In the genomic region with DNA sequence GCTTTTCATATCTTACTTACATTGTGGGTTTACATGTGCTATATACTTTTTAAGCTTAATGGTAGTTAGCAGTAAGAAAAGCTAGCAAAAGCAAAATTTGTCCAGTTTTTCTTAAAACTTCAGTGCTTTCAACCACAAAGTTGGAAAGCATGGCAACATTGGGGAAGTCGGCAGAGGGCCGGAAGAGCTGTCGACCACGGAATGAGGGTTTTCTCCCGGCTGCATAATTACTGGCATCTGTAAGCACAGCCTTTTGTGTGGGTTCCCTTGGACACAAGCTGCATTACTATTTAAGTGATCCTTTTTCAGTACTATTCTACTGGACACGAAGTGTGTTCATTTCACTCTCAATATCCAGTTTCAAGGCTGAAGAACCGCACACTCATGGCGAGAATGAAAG, we compare ENCODE assay signal across 15 cellular contexts.
"Had no signal": no experiment of that assay in that cellular context is flagged by ENCODE, and none has a peak within 500 bp of the region (broad histone marks: within the 10 kb centered on the region; RNA-seq: fewer than 3 reads in every experiment).

No MANE protein-coding gene starts in this region.

- ATAC-seq: activated CD4-positive, CD25-positive, alpha-beta regulatory T cell treated with anti-CD3 and anti-CD28 coated beads, Interleukin-2, amount 50 U/mL, for 24 hours; esophagus mucosa; foreskin keratinocyte; heart left ventricle; right cardiac atrium; stimulated activated memory B cell treated with anti-CD40 and anti-IgM and Interleukin-4, amounts not matched to agents 10 μg/mL and 1 μg/mL and 100 μg/mL, for 72 hours; T-helper 17 cell had no signal

- H3K4me3 ChIP-seq: adrenal gland, breast epithelium, dorsolateral prefrontal cortex, heart left ventricle, tibial nerve had no signal

- DNase-seq: activated naive CD4-positive, alpha-beta T cell treated with anti-CD3 and anti-CD28 coated beads, Interleukin-2, amount 50 U/mL, for 16 hours; activated T-cell treated with anti-CD3 and anti-CD28 coated beads, Interleukin-2, amount 50 U/mL, for 1 hour; adrenal gland; dorsolateral prefrontal cortex; foreskin keratinocyte; heart left ventricle; naive B cell; posterior cingulate gyrus; right cardiac atrium; T-helper 17 cell had no signal
